In genomic region chr7:28155964-28156363, GRCh38 we compare ENCODE assay signal across 12 cellular contexts. TPM values are rescaled to one million over a fixed set of nuclear protein-coding genes. Genes with fewer than 3 reads are reported as not detected.
DNase-seq lines count a peak whose midpoint lies in the region; ATAC-seq and TF ChIP-seq lines count a peak whose summit lies in the region.
"Had no signal": no experiment of that assay in that cellular context is flagged by ENCODE, and none has a peak within 500 bp of the region (broad histone marks: within the 10 kb centered on the region; RNA-seq: fewer than 3 reads in every experiment).

No MANE protein-coding gene starts in this region.

- TF ChIP-seq CTCF in AG10803 (conservative IDR thresholded peaks at IDR 0.05; ENCODE audit: low read length) (no peak), brain microvascular endothelial cell (IDR thresholded peaks at IDR 0.05; ENCODE audit: low read depth, low read length, missing control alignments) (no peak), lower lobe of right lung (IDR thresholded peaks at IDR 0.05) (no peak), mesothelial cell of epicardium (IDR thresholded peaks at IDR 0.05; ENCODE audit: unreplicated experiment) (no peak), GM23338 (conservative IDR thresholded peaks at IDR 0.05; ENCODE audit: low read depth in 2 of 2) (no peak)

- H3K9me3 Mint-ChIP-seq in IgD-negative memory B cell (no peaks in the 10 kb centered on the region), mesothelial cell of epicardium (no peaks in the 10 kb centered on the region), GM23338 (no peaks in the 10 kb centered on the region)

- H4K20me1 ChIP-seq in GM23338 (replicated peaks; ENCODE audit: insufficient read depth): no peaks in the 10 kb centered on the region; the same call in 1 of the 2 replicates

- no peaks in the 10 kb centered on the region for H3K9me3 ChIP-seq in lower lobe of right lung
- H3K9me3 ChIP-seq: Caco-2 had no signal

- no peaks in the 10 kb centered on the region for H3K36me3 ChIP-seq in brain microvascular endothelial cell (replicated peaks)
- no peaks in the 10 kb centered on the region for H3K36me3 ChIP-seq in lower lobe of right lung
- H3K36me3 ChIP-seq in GM23338 (ENCODE audit: insufficient read depth): no peaks in the 10 kb centered on the region

- H3K27ac Mint-ChIP-seq in IgD-negative memory B cell: peak overlapping the region; percentile 62 to 93 (median 66)
- no peak overlapping the region for H3K27ac Mint-ChIP-seq in mesothelial cell of epicardium
- no peak overlapping the region for H3K27ac Mint-ChIP-seq in GM23338

- H3F3A ChIP-seq in GM23338 (replicated peaks; ENCODE audit: low read depth): no peaks in the 10 kb centered on the region

- in situ Hi-C loops in brain microvascular endothelial cell (cut with HindIII; ENCODE audit: low pct_ligation_motif_present, low sequenced_read_pairs): no loop called here

- H3K4me3 Mint-ChIP-seq in IgD-negative memory B cell (peak overlapping the region in 2 of 4 donors; percentile 9 to 31), mesothelial cell of epicardium (no peak overlapping the region), GM23338 (no peak overlapping the region)

- H3K27ac ChIP-seq in brain microvascular endothelial cell: no peak overlapping the region
- H3K27ac ChIP-seq in lower lobe of right lung: peak overlapping the region; percentile 22
- no peak overlapping the region for H3K27ac ChIP-seq in GM23338 (ENCODE audit: low read depth)

- H3K27me3 ChIP-seq in brain microvascular endothelial cell (replicated peaks) (no peaks in the 10 kb centered on the region), lower lobe of right lung (ENCODE audit: low read depth) (no peaks in the 10 kb centered on the region), GM23338 (ENCODE audit: insufficient read depth) (no peaks in the 10 kb centered on the region)

- H3K36me3 Mint-ChIP-seq in IgD-negative memory B cell (peaks cover 5% of the 10 kb centered on the region), mesothelial cell of epicardium (no peaks in the 10 kb centered on the region), GM23338 (ENCODE audit: low read depth) (no peaks in the 10 kb centered on the region)

- intact Hi-C loops in lower lobe of right lung (cut with DNase I): no loop called here

- H3K9me2 ChIP-seq in GM23338 (ENCODE audit: insufficient read depth): peaks cover 6% of the 10 kb centered on the region

- DNase-seq in AG10803 (ENCODE audit: low read depth) (peak; percentile 86), brain microvascular endothelial cell (peak; percentile 45), lower lobe of right lung (no peak), mesothelial cell of epicardium (ENCODE audit: low spot score in 2 of 2, unreplicated experiment in 2 of 2) (no peak), GM23338 (ENCODE audit: low spot score) (no peak)
- DNase-seq: activated effector memory CD4-positive, alpha-beta T cell treated with anti-CD3 and anti-CD28 coated beads, Interleukin-2, amount 50 U/mL, for 16 hours; Caco-2; stimulated activated CD4-positive, alpha-beta T cell treated with anti-CD3 and anti-CD28 coated beads, Interleukin-12 subunit alpha, Interleukin-12 subunit beta, amount 100 ng/mL, for 4 hours had no signal

- H3K4me3 ChIP-seq in AG10803 (ENCODE audit: low read length): no peak overlapping the region
- H3K4me3 ChIP-seq in brain microvascular endothelial cell (ENCODE audit: low read depth, low read length): no peak overlapping the region
- H3K4me3 ChIP-seq in lower lobe of right lung: no peak overlapping the region
- no peak overlapping the region for H3K4me3 ChIP-seq in GM23338

- H3K27me3 Mint-ChIP-seq in IgD-negative memory B cell: peaks cover 5% of the 10 kb centered on the region
- no peaks in the 10 kb centered on the region for H3K27me3 Mint-ChIP-seq in mesothelial cell of epicardium (ENCODE audit: low read depth)
- H3K27me3 Mint-ChIP-seq in GM23338 (ENCODE audit: insufficient read depth, low read depth, poor library complexity): no peaks in the 10 kb centered on the region

- no peak overlapping the region for H3K4me2 ChIP-seq in GM23338

- peaks cover 60% of the 10 kb centered on the region for H3K79me2 ChIP-seq in GM23338 (replicated peaks; ENCODE audit: insufficient read depth)

- H2AFZ ChIP-seq in GM23338: no peak overlapping the region

- H3K4me1 Mint-ChIP-seq in IgD-negative memory B cell (peaks cover 50 to 69% (median 57%) of the 10 kb centered on the region in 3 donors), mesothelial cell of epicardium (peaks cover 4% of the 10 kb centered on the region), GM23338 (peaks cover 14% of the 10 kb centered on the region)

- H3K4me1 ChIP-seq in lower lobe of right lung (peaks cover 37% of the 10 kb centered on the region), GM23338 (ENCODE audit: insufficient read depth) (peaks cover 12% of the 10 kb centered on the region)
- H3K4me1 ChIP-seq: Caco-2 had no signal

- ATAC-seq in lower lobe of right lung (peak; percentile 21 to 63), GM23338 (no peak), GM18498 (IDR thresholded peaks at IDR 0.05; ENCODE audit: unreplicated experiment) (no peak), HG02852 (IDR thresholded peaks at IDR 0.05; ENCODE audit: unreplicated experiment) (no peak)
- ATAC-seq: HCT116 had no signal

TF ChIP-seq in GM23338, 12 proteins besides CTCF, POLR2A, EP300 and RAD21:
- no peak for TF ChIP-seq EZH2phosphoT487 (IDR thresholded peaks at IDR 0.05; ENCODE audit: unreplicated experiment)
TF ChIP-seq in GM23338: peak in this region for 0.

RNA-seq across cellular contexts. Expression of gene JAZF1, which starts 24.6 kb away (rescaled TPM):
- polyA plus RNA-seq in IgD-negative memory B cell: 13.7 TPM
- total RNA-seq in lower lobe of right lung: 19.4 TPM
- 4.5 to 7.2 TPM (median 5.5 TPM) in 3 replicates for total RNA-seq in mesothelial cell of epicardium
- total RNA-seq in GM23338 (2014; rRNA removed; shearing (Covaris generic)): 21.4 and 22.2 TPM in 2 replicates
- 10.8 and 12.2 TPM in 2 replicates for polyA plus RNA-seq in GM23338 (2016; fragmentation: Nextera tagmentation; extraction: Ambion mirVana)

Comparison
In these comparisons a context has a peak if more than half of its experiments do, and no peak if none do; other contexts are left out.
1. DNase-seq: peak in AG10803 (single experiment) and brain microvascular endothelial cell (single experiment); none in lower lobe of right lung (single experiment), mesothelial cell of epicardium (0 of 2) and GM23338 (single experiment).
2. H3K27ac Mint-ChIP-seq: peak in IgD-negative memory B cell (3 of 3); none in mesothelial cell of epicardium (single experiment) and GM23338 (single experiment).
3. ATAC-seq: peak in lower lobe of right lung (2 of 2); none in GM23338 (single experiment), GM18498 (single experiment) and HG02852 (single experiment).